ENCODE assay signal across 1 cellular context in the genomic region with DNA sequence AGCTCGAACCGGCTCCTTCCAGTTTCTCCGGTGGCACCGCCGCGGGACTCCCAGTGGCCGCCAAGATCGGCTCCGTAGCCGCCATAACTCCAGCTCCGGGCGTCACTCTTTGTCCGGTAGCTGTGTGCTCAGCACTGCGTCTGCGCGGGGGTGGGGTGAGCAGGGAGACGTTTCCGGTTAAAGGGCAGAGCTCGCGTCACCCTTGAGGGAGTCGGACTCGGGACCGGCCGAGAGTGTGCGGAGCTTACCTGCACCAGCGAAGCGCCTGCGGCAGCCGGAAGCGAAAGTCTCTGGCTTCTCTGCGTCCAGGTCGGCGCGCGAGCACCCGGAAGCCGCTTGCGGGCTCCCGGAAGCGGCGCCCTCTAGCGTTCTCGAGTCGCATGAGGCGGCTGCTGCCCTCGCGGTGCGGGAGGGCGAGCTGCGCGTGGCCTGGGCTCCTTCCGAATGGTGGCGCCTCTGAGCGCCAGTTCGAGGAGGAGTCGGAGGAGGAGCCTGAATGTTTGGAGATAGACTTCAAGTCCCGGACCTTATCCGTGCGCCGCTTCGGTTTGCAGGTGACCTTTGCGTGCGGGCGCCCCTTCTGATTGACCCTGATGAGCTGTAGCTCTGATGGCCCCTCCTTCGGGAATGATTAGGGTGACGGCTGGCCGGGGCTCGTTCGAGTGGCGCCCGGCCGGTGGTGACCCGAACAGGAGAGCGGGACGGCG.
A peak's percentile ranks its signal among the peaks of the same experiment; 100 is the strongest.
TF ChIP-seq lines count a peak whose summit lies in the region.

A gene (minus strand): TSS at position 303 of the 707 bp plus-strand sequence. CDS start 218 bp downstream, at position 85.

TF ChIP-seq in HepG2, 621 proteins besides CTCF, POLR2A, EP300 and RAD21 (continued from another document and continues in another):
- TF ChIP-seq, protein P1, sequence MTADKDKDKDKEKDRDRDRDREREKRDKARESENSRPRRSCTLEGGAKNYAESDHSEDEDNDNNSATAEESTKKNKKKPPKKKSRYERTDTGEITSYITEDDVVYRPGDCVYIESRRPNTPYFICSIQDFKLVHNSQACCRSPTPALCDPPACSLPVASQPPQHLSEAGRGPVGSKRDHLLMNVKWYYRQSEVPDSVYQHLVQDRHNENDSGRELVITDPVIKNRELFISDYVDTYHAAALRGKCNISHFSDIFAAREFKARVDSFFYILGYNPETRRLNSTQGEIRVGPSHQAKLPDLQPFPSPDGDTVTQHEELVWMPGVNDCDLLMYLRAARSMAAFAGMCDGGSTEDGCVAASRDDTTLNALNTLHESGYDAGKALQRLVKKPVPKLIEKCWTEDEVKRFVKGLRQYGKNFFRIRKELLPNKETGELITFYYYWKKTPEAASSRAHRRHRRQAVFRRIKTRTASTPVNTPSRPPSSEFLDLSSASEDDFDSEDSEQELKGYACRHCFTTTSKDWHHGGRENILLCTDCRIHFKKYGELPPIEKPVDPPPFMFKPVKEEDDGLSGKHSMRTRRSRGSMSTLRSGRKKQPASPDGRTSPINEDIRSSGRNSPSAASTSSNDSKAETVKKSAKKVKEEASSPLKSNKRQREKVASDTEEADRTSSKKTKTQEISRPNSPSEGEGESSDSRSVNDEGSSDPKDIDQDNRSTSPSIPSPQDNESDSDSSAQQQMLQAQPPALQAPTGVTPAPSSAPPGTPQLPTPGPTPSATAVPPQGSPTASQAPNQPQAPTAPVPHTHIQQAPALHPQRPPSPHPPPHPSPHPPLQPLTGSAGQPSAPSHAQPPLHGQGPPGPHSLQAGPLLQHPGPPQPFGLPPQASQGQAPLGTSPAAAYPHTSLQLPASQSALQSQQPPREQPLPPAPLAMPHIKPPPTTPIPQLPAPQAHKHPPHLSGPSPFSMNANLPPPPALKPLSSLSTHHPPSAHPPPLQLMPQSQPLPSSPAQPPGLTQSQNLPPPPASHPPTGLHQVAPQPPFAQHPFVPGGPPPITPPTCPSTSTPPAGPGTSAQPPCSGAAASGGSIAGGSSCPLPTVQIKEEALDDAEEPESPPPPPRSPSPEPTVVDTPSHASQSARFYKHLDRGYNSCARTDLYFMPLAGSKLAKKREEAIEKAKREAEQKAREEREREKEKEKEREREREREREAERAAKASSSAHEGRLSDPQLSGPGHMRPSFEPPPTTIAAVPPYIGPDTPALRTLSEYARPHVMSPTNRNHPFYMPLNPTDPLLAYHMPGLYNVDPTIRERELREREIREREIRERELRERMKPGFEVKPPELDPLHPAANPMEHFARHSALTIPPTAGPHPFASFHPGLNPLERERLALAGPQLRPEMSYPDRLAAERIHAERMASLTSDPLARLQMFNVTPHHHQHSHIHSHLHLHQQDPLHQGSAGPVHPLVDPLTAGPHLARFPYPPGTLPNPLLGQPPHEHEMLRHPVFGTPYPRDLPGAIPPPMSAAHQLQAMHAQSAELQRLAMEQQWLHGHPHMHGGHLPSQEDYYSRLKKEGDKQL (CRISPR knock-in tag; IDR thresholded peaks at IDR 0.05; ENCODE audit: low read depth), result peak; percentile 85; the same call in 1 of the 2 replicates
- TF ChIP-seq EZH2 (conservative IDR thresholded peaks at IDR 0.05; ENCODE audit: low read depth, low read length), result no peak
- TF ChIP-seq TMF1 (CRISPR knock-in tag; IDR thresholded peaks at IDR 0.05; ENCODE audit: low read depth), result peak; percentile 90; the same call in 1 of the 2 replicates
- TF ChIP-seq ZNF256 (CRISPR knock-in tag; conservative IDR thresholded peaks at IDR 0.05), result peak; percentile 67; the same call in 1 of the 2 replicates
- peak; percentile 99 for TF ChIP-seq POGZ (CRISPR knock-in tag; IDR thresholded peaks at IDR 0.05)
- TF ChIP-seq ZNF207 (IDR thresholded peaks at IDR 0.05; ENCODE audit: borderline replicate concordance), result no peak
- 0 out of 4 replicates have a peak, but pooled peaks of 1 of the 2 experiments have one; percentile 12 for TF ChIP-seq MAFK (conservative IDR thresholded peaks at IDR 0.05 in 1 of 2, IDR thresholded peaks at IDR 0.05 in 1 of 2; ENCODE audit: low read length in 2 of 2)
- no peak for TF ChIP-seq LCORL (IDR thresholded peaks at IDR 0.05)
- peak; percentile 93 for TF ChIP-seq LCORL (CRISPR knock-in tag; IDR thresholded peaks at IDR 0.05)
- peak; percentile 68 to 79 for TF ChIP-seq NR2F1 (CRISPR knock-in tag; IDR thresholded peaks at IDR 0.05)
- TF ChIP-seq JUNB (CRISPR knock-in tag; IDR thresholded peaks at IDR 0.05; ENCODE audit: borderline replicate concordance), result no peak; the same call in 1 of the 2 replicates
- peak; percentile 39; the same call in 1 of the 2 replicates for TF ChIP-seq HOXA9 (CRISPR knock-in tag; IDR thresholded peaks at IDR 0.05; ENCODE audit: borderline replicate concordance)
- TF ChIP-seq DMAP1 (CRISPR knock-in tag; IDR thresholded peaks at IDR 0.05), result peak; percentile 97
- TF ChIP-seq, protein P2, sequence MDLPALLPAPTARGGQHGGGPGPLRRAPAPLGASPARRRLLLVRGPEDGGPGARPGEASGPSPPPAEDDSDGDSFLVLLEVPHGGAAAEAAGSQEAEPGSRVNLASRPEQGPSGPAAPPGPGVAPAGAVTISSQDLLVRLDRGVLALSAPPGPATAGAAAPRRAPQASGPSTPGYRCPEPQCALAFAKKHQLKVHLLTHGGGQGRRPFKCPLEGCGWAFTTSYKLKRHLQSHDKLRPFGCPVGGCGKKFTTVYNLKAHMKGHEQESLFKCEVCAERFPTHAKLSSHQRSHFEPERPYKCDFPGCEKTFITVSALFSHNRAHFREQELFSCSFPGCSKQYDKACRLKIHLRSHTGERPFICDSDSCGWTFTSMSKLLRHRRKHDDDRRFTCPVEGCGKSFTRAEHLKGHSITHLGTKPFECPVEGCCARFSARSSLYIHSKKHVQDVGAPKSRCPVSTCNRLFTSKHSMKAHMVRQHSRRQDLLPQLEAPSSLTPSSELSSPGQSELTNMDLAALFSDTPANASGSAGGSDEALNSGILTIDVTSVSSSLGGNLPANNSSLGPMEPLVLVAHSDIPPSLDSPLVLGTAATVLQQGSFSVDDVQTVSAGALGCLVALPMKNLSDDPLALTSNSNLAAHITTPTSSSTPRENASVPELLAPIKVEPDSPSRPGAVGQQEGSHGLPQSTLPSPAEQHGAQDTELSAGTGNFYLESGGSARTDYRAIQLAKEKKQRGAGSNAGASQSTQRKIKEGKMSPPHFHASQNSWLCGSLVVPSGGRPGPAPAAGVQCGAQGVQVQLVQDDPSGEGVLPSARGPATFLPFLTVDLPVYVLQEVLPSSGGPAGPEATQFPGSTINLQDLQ (CRISPR knock-in tag; IDR thresholded peaks at IDR 0.05), result peak; percentile 98
- TF ChIP-seq SNAI1 (CRISPR knock-in tag; IDR thresholded peaks at IDR 0.05; ENCODE audit: borderline replicate concordance), result peak; percentile 99
- TF ChIP-seq, protein P3, sequence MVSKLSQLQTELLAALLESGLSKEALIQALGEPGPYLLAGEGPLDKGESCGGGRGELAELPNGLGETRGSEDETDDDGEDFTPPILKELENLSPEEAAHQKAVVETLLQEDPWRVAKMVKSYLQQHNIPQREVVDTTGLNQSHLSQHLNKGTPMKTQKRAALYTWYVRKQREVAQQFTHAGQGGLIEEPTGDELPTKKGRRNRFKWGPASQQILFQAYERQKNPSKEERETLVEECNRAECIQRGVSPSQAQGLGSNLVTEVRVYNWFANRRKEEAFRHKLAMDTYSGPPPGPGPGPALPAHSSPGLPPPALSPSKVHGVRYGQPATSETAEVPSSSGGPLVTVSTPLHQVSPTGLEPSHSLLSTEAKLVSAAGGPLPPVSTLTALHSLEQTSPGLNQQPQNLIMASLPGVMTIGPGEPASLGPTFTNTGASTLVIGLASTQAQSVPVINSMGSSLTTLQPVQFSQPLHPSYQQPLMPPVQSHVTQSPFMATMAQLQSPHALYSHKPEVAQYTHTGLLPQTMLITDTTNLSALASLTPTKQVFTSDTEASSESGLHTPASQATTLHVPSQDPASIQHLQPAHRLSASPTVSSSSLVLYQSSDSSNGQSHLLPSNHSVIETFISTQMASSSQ (IDR thresholded peaks at IDR 0.05; ENCODE audit: low read depth), result no peak; the same call in 1 of the 2 replicates
- TF ChIP-seq, protein P3 (CRISPR knock-in tag; IDR thresholded peaks at IDR 0.05; ENCODE audit: borderline replicate concordance), result peak; percentile 87; the same call in 1 of the 2 replicates
- no peak; the same call in 1 of the 2 replicates for TF ChIP-seq ZNF567 (CRISPR knock-in tag; IDR thresholded peaks at IDR 0.05; ENCODE audit: borderline replicate concordance)
- TF ChIP-seq ZNF3 (CRISPR knock-in tag; IDR thresholded peaks at IDR 0.05), result 0 out of 2 replicates have a peak, but pooled peaks have one; percentile 75
- TF ChIP-seq MIER3 (CRISPR knock-in tag; IDR thresholded peaks at IDR 0.05; ENCODE audit: borderline replicate concordance), result peak; percentile 90; the same call in 1 of the 2 replicates
- TF ChIP-seq ZNF10 (CRISPR knock-in tag; IDR thresholded peaks at IDR 0.05; ENCODE audit: borderline replicate concordance, low read depth), result no peak
- TF ChIP-seq TBX3 (IDR thresholded peaks at IDR 0.05; ENCODE audit: borderline replicate concordance), result no peak
- peak; percentile 96 for TF ChIP-seq ZNF781 (CRISPR knock-in tag; IDR thresholded peaks at IDR 0.05; ENCODE audit: borderline replicate concordance, not compliant biosample characterization)
- TF ChIP-seq, protein P4, sequence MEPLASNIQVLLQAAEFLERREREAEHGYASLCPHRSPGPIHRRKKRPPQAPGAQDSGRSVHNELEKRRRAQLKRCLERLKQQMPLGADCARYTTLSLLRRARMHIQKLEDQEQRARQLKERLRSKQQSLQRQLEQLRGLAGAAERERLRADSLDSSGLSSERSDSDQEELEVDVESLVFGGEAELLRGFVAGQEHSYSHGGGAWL (CRISPR knock-in tag; IDR thresholded peaks at IDR 0.05), result peak; percentile 94
- TF ChIP-seq ZNF7 (CRISPR knock-in tag; IDR thresholded peaks at IDR 0.05), result no peak
- TF ChIP-seq, protein P5, sequence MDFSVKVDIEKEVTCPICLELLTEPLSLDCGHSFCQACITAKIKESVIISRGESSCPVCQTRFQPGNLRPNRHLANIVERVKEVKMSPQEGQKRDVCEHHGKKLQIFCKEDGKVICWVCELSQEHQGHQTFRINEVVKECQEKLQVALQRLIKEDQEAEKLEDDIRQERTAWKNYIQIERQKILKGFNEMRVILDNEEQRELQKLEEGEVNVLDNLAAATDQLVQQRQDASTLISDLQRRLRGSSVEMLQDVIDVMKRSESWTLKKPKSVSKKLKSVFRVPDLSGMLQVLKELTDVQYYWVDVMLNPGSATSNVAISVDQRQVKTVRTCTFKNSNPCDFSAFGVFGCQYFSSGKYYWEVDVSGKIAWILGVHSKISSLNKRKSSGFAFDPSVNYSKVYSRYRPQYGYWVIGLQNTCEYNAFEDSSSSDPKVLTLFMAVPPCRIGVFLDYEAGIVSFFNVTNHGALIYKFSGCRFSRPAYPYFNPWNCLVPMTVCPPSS (IDR thresholded peaks at IDR 0.05), result no peak
- peak; percentile 95 for TF ChIP-seq PRMT3 (CRISPR knock-in tag; IDR thresholded peaks at IDR 0.05; ENCODE audit: borderline replicate concordance, low read depth)
- TF ChIP-seq HIVEP1 (CRISPR knock-in tag; IDR thresholded peaks at IDR 0.05), result peak; percentile 98
- TF ChIP-seq, protein P6, sequence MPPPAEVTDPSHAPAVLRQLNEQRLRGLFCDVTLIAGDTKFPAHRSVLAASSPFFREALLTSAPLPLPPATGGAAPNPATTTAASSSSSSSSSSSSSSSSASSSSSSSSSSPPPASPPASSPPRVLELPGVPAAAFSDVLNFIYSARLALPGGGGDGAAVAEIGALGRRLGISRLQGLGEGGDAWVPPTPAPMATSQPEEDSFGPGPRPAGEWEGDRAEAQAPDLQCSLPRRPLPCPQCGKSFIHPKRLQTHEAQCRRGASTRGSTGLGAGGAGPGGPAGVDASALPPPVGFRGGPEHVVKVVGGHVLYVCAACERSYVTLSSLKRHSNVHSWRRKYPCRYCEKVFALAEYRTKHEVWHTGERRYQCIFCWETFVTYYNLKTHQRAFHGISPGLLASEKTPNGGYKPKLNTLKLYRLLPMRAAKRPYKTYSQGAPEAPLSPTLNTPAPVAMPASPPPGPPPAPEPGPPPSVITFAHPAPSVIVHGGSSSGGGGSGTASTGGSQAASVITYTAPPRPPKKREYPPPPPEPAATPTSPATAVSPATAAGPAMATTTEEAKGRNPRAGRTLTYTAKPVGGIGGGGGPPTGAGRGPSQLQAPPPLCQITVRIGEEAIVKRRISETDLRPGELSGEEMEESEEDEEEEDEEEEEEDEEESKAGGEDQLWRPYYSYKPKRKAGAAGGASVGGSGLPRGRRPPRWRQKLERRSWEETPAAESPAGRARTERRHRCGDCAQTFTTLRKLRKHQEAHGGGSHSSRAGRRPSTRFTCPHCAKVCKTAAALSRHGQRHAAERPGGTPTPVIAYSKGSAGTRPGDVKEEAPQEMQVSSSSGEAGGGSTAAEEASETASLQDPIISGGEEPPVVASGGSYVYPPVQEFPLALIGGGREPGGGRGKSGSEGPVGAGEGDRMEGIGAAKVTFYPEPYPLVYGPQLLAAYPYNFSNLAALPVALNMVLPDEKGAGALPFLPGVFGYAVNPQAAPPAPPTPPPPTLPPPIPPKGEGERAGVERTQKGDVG (CRISPR knock-in tag; IDR thresholded peaks at IDR 0.05; ENCODE audit: borderline replicate concordance), result peak; percentile 84
- TF ChIP-seq MYNN (CRISPR knock-in tag; IDR thresholded peaks at IDR 0.05; ENCODE audit: low read depth), result no peak
- TF ChIP-seq EEA1 (CRISPR knock-in tag; IDR thresholded peaks at IDR 0.05; ENCODE audit: borderline replicate concordance), result 0 out of 2 replicates have a peak, but pooled peaks have one; percentile 12
- TF ChIP-seq, protein P7, sequence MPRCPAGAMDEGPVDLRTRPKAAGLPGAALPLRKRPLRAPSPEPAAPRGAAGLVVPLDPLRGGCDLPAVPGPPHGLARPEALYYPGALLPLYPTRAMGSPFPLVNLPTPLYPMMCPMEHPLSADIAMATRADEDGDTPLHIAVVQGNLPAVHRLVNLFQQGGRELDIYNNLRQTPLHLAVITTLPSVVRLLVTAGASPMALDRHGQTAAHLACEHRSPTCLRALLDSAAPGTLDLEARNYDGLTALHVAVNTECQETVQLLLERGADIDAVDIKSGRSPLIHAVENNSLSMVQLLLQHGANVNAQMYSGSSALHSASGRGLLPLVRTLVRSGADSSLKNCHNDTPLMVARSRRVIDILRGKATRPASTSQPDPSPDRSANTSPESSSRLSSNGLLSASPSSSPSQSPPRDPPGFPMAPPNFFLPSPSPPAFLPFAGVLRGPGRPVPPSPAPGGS (CRISPR knock-in tag; IDR thresholded peaks at IDR 0.05), result peak; percentile 97
